In genomic region chr4:181549789-181550188, GRCh38 we compare ENCODE assay signal across 18 cellular contexts.
A peak's percentile ranks its signal among the peaks of the same experiment; 100 is the strongest.
DNase-seq lines count a peak whose midpoint lies in the region; ATAC-seq and TF ChIP-seq lines count a peak whose summit lies in the region.
"Had no signal": no experiment of that assay in that cellular context is flagged by ENCODE, and none has a peak within 500 bp of the region (broad histone marks: within the 10 kb centered on the region; RNA-seq: fewer than 3 reads in every experiment).

No MANE protein-coding gene starts in this region.

- TF ChIP-seq POLR2A in IMR-90 (IDR thresholded peaks at IDR 0.05; ENCODE audit: low read depth, low read length), result no peak

- ATAC-seq in IMR-90 (ENCODE audit: low read depth), result no peak
- ATAC-seq: GM12878 had no signal

- no TSS peak for BruUV-seq in IMR-90 (replicated peaks; lab: Mats Ljungman, UMichigan)

- H3K27ac Mint-ChIP-seq in chondrocyte (ENCODE audit: unreplicated experiment), result peak overlapping the region; percentile 12
- H3K27ac Mint-ChIP-seq in activated CD4-positive, alpha-beta T cell treated with anti-CD3 and anti-CD28 coated beads, Interleukin-2, amount 10 ng/mL, durations not matched to agents 24 days and 14 days, result no peak overlapping the region

- TF ChIP-seq CTCF in AG04450 (IDR thresholded peaks at IDR 0.05; ENCODE audit: low read depth, low read length), result no peak
- no peak for TF ChIP-seq CTCF in IMR-90 (conservative IDR thresholded peaks at IDR 0.05; ENCODE audit: low read depth, low read length)
- no peak for TF ChIP-seq CTCF in chondrocyte (IDR thresholded peaks at IDR 0.05)
- no peak for TF ChIP-seq CTCF in RWPE1 (conservative IDR thresholded peaks at IDR 0.05; ENCODE audit: low read depth)

- H4K5ac ChIP-seq in IMR-90 (ENCODE audit: low read depth, low read length), result no peak overlapping the region

- intact Hi-C loops in IMR-90 (cut with micrococcal nuclease), result no loop called here
- intact Hi-C loops in activated CD4-positive, alpha-beta T cell treated with anti-CD3 and anti-CD28 coated beads, Interleukin-2, amount 10 ng/mL, durations not matched to agents 24 days and 14 days (cut with micrococcal nuclease), result no loop called here

- CTCF ChIA-PET in AG04450 (lab: Charles Lee), result no interaction called here
- CTCF ChIA-PET in IMR-90 (lab: Yijun Ruan, JAX), result no interaction called here
- CTCF ChIA-PET in RWPE1 (lab: Yijun Ruan, JAX), result interaction anchor here (0.6 kb wide), 1 partner anchor 34 kb away, joined by 4 read pairs; no protein-coding TSS in a partner anchor

- no peak overlapping the region for H2BK15ac ChIP-seq in IMR-90 (ENCODE audit: low read depth, low read length)

- H3K56ac ChIP-seq in IMR-90 (ENCODE audit: extremely low read depth, insufficient read depth, low read length), result no peak overlapping the region

- peak overlapping the region; percentile 86; the same call in 1 of the 2 replicates for H2BK120ac ChIP-seq in IMR-90 (ENCODE audit: low read depth, low read length)

- no peaks in the 10 kb centered on the region; the same call in 1 of the 2 replicates for H3K4me1 ChIP-seq in IMR-90 (ENCODE audit: control insufficient read depth, insufficient read depth, low read length)
- H3K4me1 ChIP-seq: HAP-1 had no signal

- H3K9me3 ChIP-seq in AG04450 (ENCODE audit: control insufficient read depth, insufficient read depth, low read length) (no peaks in the 10 kb centered on the region), IMR-90 (ENCODE audit: control insufficient read depth, insufficient read depth, low read length) (no peaks in the 10 kb centered on the region)
- H3K9me3 ChIP-seq: HAP-1 had no signal

- no peak overlapping the region for H2AK9ac ChIP-seq in IMR-90 (replicated peaks; ENCODE audit: low read depth, low read length, poor library complexity)

- H3K36me3 ChIP-seq in IMR-90 (ENCODE audit: control insufficient read depth, insufficient read depth, low read length), result no peaks in the 10 kb centered on the region
- H3K36me3 ChIP-seq: HAP-1 had no signal

- WGBS in IMR-90 (ENCODE audit: extremely low coverage in 2 of 2, insufficient read length in 1 of 2), 2 experiments, result no CpG with 5 or more reads among the region's 2 CpGs

- H3K18ac ChIP-seq in IMR-90 (ENCODE audit: low read depth, low read length), result no peak overlapping the region

- H3K27me3 ChIP-seq in AG04450 (ENCODE audit: control insufficient read depth, insufficient read depth, low read length) (no peaks in the 10 kb centered on the region), IMR-90 (ENCODE audit: control insufficient read depth, insufficient read depth, low read length) (no peaks in the 10 kb centered on the region)

- H3K27me3 Mint-ChIP-seq in chondrocyte (ENCODE audit: low read depth), result no peaks in the 10 kb centered on the region
- H3K27me3 Mint-ChIP-seq in activated CD4-positive, alpha-beta T cell treated with anti-CD3 and anti-CD28 coated beads, Interleukin-2, amount 10 ng/mL, durations not matched to agents 24 days and 14 days, result no peaks in the 10 kb centered on the region

- no peak overlapping the region for H3K23ac ChIP-seq in IMR-90 (ENCODE audit: low read depth, low read length)

- in situ Hi-C loops in IMR-90 (cut with MboI; ENCODE audit: low sequenced_read_pairs), result loop anchor here (25.0 kb wide), 2 partner anchors 862 to 1263 kb away; no protein-coding TSS in a partner anchor

- H4K8ac ChIP-seq in IMR-90 (ENCODE audit: low read depth in 2 of 2, low read length in 2 of 2), result no peak overlapping the region

- H3K4me1 Mint-ChIP-seq in chondrocyte (ENCODE audit: low read depth), result peaks cover 7% of the 10 kb centered on the region
- H3K4me1 Mint-ChIP-seq in activated CD4-positive, alpha-beta T cell treated with anti-CD3 and anti-CD28 coated beads, Interleukin-2, amount 10 ng/mL, durations not matched to agents 24 days and 14 days, result no peaks in the 10 kb centered on the region

- H4K91ac ChIP-seq in IMR-90 (ENCODE audit: insufficient read depth, low read depth, low read length), result no peak overlapping the region

- H4K20me1 ChIP-seq in IMR-90 (ENCODE audit: insufficient read depth, low read length), result no peaks in the 10 kb centered on the region

- H3K4me3 ChIP-seq in AG04450 (ENCODE audit: low read depth, low read length), result no peak overlapping the region
- H3K4me3 ChIP-seq in IMR-90 (ENCODE audit: insufficient read depth, low read depth, low read length), result no peak overlapping the region
- H3K4me3 ChIP-seq in skeletal muscle cell (ENCODE audit: low read depth, low read length), result peak overlapping the region; percentile 1
- H3K4me3 ChIP-seq: GM12878, HAP-1 had no signal

- H3K14ac ChIP-seq in IMR-90 (replicated peaks; ENCODE audit: low read depth, low read length), result no peak overlapping the region

- no peak for DNase-seq in AG04450 (ENCODE audit: low read depth, low spot score)
- no peak for DNase-seq in IMR-90
- no peak for DNase-seq in chondrocyte (ENCODE audit: low spot score)
- DNase-seq in skeletal muscle cell (ENCODE audit: low read depth), result no peak
- DNase-seq in activated CD4-positive, alpha-beta T cell treated with anti-CD3 and anti-CD28 coated beads, Interleukin-2, amount 10 ng/mL, durations not matched to agents 24 days and 14 days, result no peak
- DNase-seq in kidney glomerular epithelial cell (lab: John Stamatoyannopoulos, UW), result no peak
- DNase-seq in RWPE1 (ENCODE audit: low spot score), result no peak
- DNase-seq: DND-41; NCI-H1694; NCI-H2171; NCI-H345; NCI-H524; NK-92 treated with Interleukin-12 subunit alpha and Interleukin-12 subunit beta, amount 100 ng/mL, for 24 hours had no signal

- H2AFZ ChIP-seq in IMR-90 (replicated peaks; ENCODE audit: low read length, poor library complexity), result no peak overlapping the region

- H3K4me2 ChIP-seq in IMR-90 (ENCODE audit: low read depth, low read length), result no peak overlapping the region
- H3K4me2 ChIP-seq: KMS-11 had no signal

- no peak for TF ChIP-seq RAD21 in IMR-90 (IDR thresholded peaks at IDR 0.05; ENCODE audit: low read length)

- no peaks in the 10 kb centered on the region for H3K9me3 Mint-ChIP-seq in chondrocyte (ENCODE audit: low read depth)
- no peaks in the 10 kb centered on the region for H3K9me3 Mint-ChIP-seq in activated CD4-positive, alpha-beta T cell treated with anti-CD3 and anti-CD28 coated beads, Interleukin-2, amount 10 ng/mL, durations not matched to agents 24 days and 14 days

- no peak overlapping the region for H3K9ac ChIP-seq in IMR-90 (ENCODE audit: low read depth, low read length)
- H3K9ac ChIP-seq: KMS-11 had no signal

- no peak overlapping the region for H3K4me3 Mint-ChIP-seq in chondrocyte (ENCODE audit: unreplicated experiment)
- H3K4me3 Mint-ChIP-seq in activated CD4-positive, alpha-beta T cell treated with anti-CD3 and anti-CD28 coated beads, Interleukin-2, amount 10 ng/mL, durations not matched to agents 24 days and 14 days, result no peak overlapping the region

- no peak overlapping the region for H3K4ac ChIP-seq in IMR-90 (ENCODE audit: low read depth, low read length)

- dilution Hi-C loops in IMR-90 (cut with HindIII; ENCODE audit: low sequenced_read_pairs, unreplicated experiment), result no loop called here

- H3K27ac ChIP-seq in AG04450 (ENCODE audit: low read depth, low read length), result peak overlapping the region; percentile 40
- no peak overlapping the region for H3K27ac ChIP-seq in IMR-90 (ENCODE audit: insufficient read depth, low read length)
- no peak overlapping the region for H3K27ac ChIP-seq in RWPE1
- H3K27ac ChIP-seq: C4-2B, HL-60, KMS-11 had no signal

- H2BK5ac ChIP-seq in IMR-90 (ENCODE audit: low read depth, low read length, poor library complexity, severe bottlenecking), result no peak overlapping the region

- POLR2A ChIA-PET in AG04450 (lab: Yijun Ruan, JAX), result no interaction called here
- POLR2A ChIA-PET in IMR-90 (lab: Charles Lee; ENCODE audit: unreplicated experiment), result no interaction called here
- POLR2A ChIA-PET in RWPE1 (lab: Yijun Ruan, JAX; ENCODE audit: low non-redundant PET), result no interaction called here

- no peak overlapping the region for H2AK5ac ChIP-seq in IMR-90 (ENCODE audit: low read depth, low read length)

- 0 out of 2 replicates have a peak, but pooled peaks cover 3% of the 10 kb centered on the region for H3K9me1 ChIP-seq in IMR-90 (ENCODE audit: insufficient read depth, low read length)

- peak overlapping the region; percentile 52; the same call in 1 of the 2 replicates for H2BK20ac ChIP-seq in IMR-90 (ENCODE audit: low read depth, low read length)

- H3K36me3 Mint-ChIP-seq in chondrocyte (ENCODE audit: low read depth), result no peaks in the 10 kb centered on the region
- no peaks in the 10 kb centered on the region for H3K36me3 Mint-ChIP-seq in activated CD4-positive, alpha-beta T cell treated with anti-CD3 and anti-CD28 coated beads, Interleukin-2, amount 10 ng/mL, durations not matched to agents 24 days and 14 days (ENCODE audit: low read depth)

- H3K79me1 ChIP-seq in IMR-90 (ENCODE audit: low read depth in 1 of 2, low read length in 2 of 2), result no peaks in the 10 kb centered on the region

TF ChIP-seq in IMR-90, 13 proteins besides CTCF, POLR2A, EP300 and RAD21:
- TF ChIP-seq MAZ (IDR thresholded peaks at IDR 0.05; ENCODE audit: borderline replicate concordance, low read depth, low read length), result no peak
- TF ChIP-seq RCOR1 (IDR thresholded peaks at IDR 0.05; ENCODE audit: insufficient replicate concordance, low read length), result no peak
- TF ChIP-seq MAFK (IDR thresholded peaks at IDR 0.05; ENCODE audit: low read depth, low read length), result peak; percentile 91
